9 cellular contexts compared by ENCODE assay signal in the genomic region with DNA sequence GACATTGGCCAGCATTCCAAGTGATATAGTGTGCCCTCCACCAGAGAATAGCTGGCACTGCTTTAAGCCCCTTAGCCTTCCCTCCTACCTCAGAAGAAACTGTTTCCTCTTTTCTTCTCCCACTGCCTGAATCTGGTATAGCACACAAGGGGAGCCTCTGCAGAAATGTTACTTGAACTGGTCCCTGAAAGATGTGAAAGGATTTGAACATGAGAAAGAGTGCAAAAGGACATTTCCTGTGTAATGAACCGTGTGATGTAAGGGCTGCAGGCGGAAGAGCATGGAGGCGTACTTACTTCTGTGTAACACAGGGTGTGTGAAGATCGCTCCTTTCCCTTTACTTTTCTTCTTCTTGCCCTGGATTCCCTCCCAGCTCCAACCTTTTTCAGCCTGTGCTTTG. TPM values are rescaled to one million over a fixed set of nuclear protein-coding genes. Genes with fewer than 3 reads are reported as not detected.
DNase-seq lines count a peak whose midpoint lies in the region; ATAC-seq and TF ChIP-seq lines count a peak whose summit lies in the region.
"Had no signal": no experiment of that assay in that cellular context is flagged by ENCODE, and none has a peak within 500 bp of the region (broad histone marks: within the 10 kb centered on the region; RNA-seq: fewer than 3 reads in every experiment).

No MANE protein-coding gene starts in this region.

- DNase-seq in GM23338 (ENCODE audit: low spot score) (no peak), naive B cell (no peak), NCI-H2171 treated with DMSO at 0.1 percent for 48 hours (lab: John Stamatoyannopoulos, UW) (no peak), gastrocnemius medialis (no peak)
- peak; percentile 43 for DNase-seq in activated CD8-positive, alpha-beta T cell treated with anti-CD3 and anti-CD28 coated beads for 36 hours
- no peak for DNase-seq in activated effector memory CD4-positive, alpha-beta T cell treated with anti-CD3 and anti-CD28 coated beads, Interleukin-2, amount 50 U/mL, for 16 hours

- TF ChIP-seq CTCF in GM23338 (conservative IDR thresholded peaks at IDR 0.05; ENCODE audit: low read depth in 2 of 2) = no peak
- TF ChIP-seq CTCF in activated CD8-positive, alpha-beta T cell treated with anti-CD3 and anti-CD28 coated beads for 36 hours (IDR thresholded peaks at IDR 0.05) = no peak
- TF ChIP-seq CTCF in gastrocnemius medialis (IDR thresholded peaks at IDR 0.05 in 4 of 5, conservative IDR thresholded peaks at IDR 0.05 in 1 of 5) = no peak

- H3K27ac ChIP-seq in GM23338 (ENCODE audit: low read depth) (no peak overlapping the region), gastrocnemius medialis (peak overlapping the region in 1 of 4 donors; percentile 15)
- H3K27ac ChIP-seq: VCaP had no signal

- H3K27me3 ChIP-seq in GM23338 (ENCODE audit: insufficient read depth) (no peaks in the 10 kb centered on the region), gastrocnemius medialis (no peaks in the 10 kb centered on the region)

- H3K36me3 Mint-ChIP-seq in GM23338 (ENCODE audit: low read depth) = no peaks in the 10 kb centered on the region
- peaks cover 4% of the 10 kb centered on the region for H3K36me3 Mint-ChIP-seq in activated CD8-positive, alpha-beta T cell treated with anti-CD3 and anti-CD28 coated beads for 36 hours (ENCODE audit: low read depth)
- no peaks in the 10 kb centered on the region for H3K36me3 Mint-ChIP-seq in naive B cell

- no peaks in the 10 kb centered on the region for H3K9me3 Mint-ChIP-seq in GM23338
- H3K9me3 Mint-ChIP-seq in activated CD8-positive, alpha-beta T cell treated with anti-CD3 and anti-CD28 coated beads for 36 hours = no peaks in the 10 kb centered on the region
- H3K9me3 Mint-ChIP-seq in naive B cell = no peaks in the 10 kb centered on the region

- H3K27ac Mint-ChIP-seq in GM23338 (no peak overlapping the region), naive B cell (peak overlapping the region in 4 of 6 donors; percentile 26 to 87 (median 72))
- H3K27ac Mint-ChIP-seq in activated CD8-positive, alpha-beta T cell treated with anti-CD3 and anti-CD28 coated beads for 36 hours = peak overlapping the region; percentile 75

- TF ChIP-seq POLR2A in gastrocnemius medialis (IDR thresholded peaks at IDR 0.05) = no peak

- intact Hi-C loops in activated CD8-positive, alpha-beta T cell treated with anti-CD3 and anti-CD28 coated beads for 36 hours (cut with micrococcal nuclease) = no loop called here
- intact Hi-C loops in gastrocnemius medialis (cut with DNase I; ENCODE audit: low total_unique reads) = no loop called here

- POLR2A ChIA-PET in activated CD8-positive, alpha-beta T cell treated with anti-CD3 and anti-CD28 coated beads for 36 hours (lab: Charles Lee) = interaction anchor here (1.2 kb wide), 1 partner anchor 8 kb away, joined by 3 read pairs; a partner anchor contains a TSS

- in situ Hi-C loops in gastrocnemius medialis (cut with MboI; ENCODE audit: low sequenced_read_pairs in 4 of 4) = no loop called here

- no peaks in the 10 kb centered on the region for H3F3A ChIP-seq in GM23338 (replicated peaks; ENCODE audit: low read depth)

- H4K20me1 ChIP-seq in GM23338 (replicated peaks; ENCODE audit: insufficient read depth) = peaks cover 39% of the 10 kb centered on the region

- H3K79me2 ChIP-seq in GM23338 (replicated peaks; ENCODE audit: insufficient read depth) = peaks cover 96% of the 10 kb centered on the region

- H3K27me3 Mint-ChIP-seq in GM23338 (ENCODE audit: insufficient read depth, low read depth, poor library complexity) = peaks cover 2% of the 10 kb centered on the region
- no peaks in the 10 kb centered on the region for H3K27me3 Mint-ChIP-seq in activated CD8-positive, alpha-beta T cell treated with anti-CD3 and anti-CD28 coated beads for 36 hours
- H3K27me3 Mint-ChIP-seq in naive B cell = no peaks in the 10 kb centered on the region

- H3K4me1 Mint-ChIP-seq in GM23338 = peaks cover 55% of the 10 kb centered on the region
- peaks cover 76% of the 10 kb centered on the region for H3K4me1 Mint-ChIP-seq in activated CD8-positive, alpha-beta T cell treated with anti-CD3 and anti-CD28 coated beads for 36 hours (ENCODE audit: low read depth)
- peaks cover 72 to 86% (median 73%) of the 10 kb centered on the region in 3 donors for H3K4me1 Mint-ChIP-seq in naive B cell

- H3K36me3 ChIP-seq in GM23338 (ENCODE audit: insufficient read depth) (no peaks in the 10 kb centered on the region), gastrocnemius medialis (no peaks in the 10 kb centered on the region)

- H2AFZ ChIP-seq in GM23338 = no peak overlapping the region

- ATAC-seq in GM23338 (peak; percentile 49), naive B cell (ENCODE audit: low read depth in 2 of 2) (peak; percentile 75 to 77), gastrocnemius medialis (no peak), GM21447 (IDR thresholded peaks at IDR 0.05; ENCODE audit: unreplicated experiment) (no peak)
- peak; percentile 75 for ATAC-seq in activated CD8-positive, alpha-beta T cell treated with anti-CD3 and anti-CD28 coated beads for 36 hours

- no peaks in the 10 kb centered on the region for H3K9me3 ChIP-seq in gastrocnemius medialis

- H3K4me3 ChIP-seq in GM08714 (ENCODE audit: low read length) (peak overlapping the region; percentile 41; the same call in 1 of the 2 replicates), GM23338 (no peak overlapping the region), gastrocnemius medialis (no peak overlapping the region)

- no peak overlapping the region for H3K4me2 ChIP-seq in GM23338

- H3K4me3 Mint-ChIP-seq in GM23338 (no peak overlapping the region), naive B cell (peak overlapping the region in 6 of 8 donors; percentile 1 to 58 (median 22))
- peak overlapping the region; percentile 62 for H3K4me3 Mint-ChIP-seq in activated CD8-positive, alpha-beta T cell treated with anti-CD3 and anti-CD28 coated beads for 36 hours

- CTCF ChIA-PET in activated CD8-positive, alpha-beta T cell treated with anti-CD3 and anti-CD28 coated beads for 36 hours (lab: Charles Lee) = interaction anchor here (1.2 kb wide), 1 partner anchor 15 kb away, joined by 3 read pairs; no protein-coding TSS in a partner anchor

- H3K9me2 ChIP-seq in GM23338 (ENCODE audit: insufficient read depth) = no peaks in the 10 kb centered on the region

- H3K4me1 ChIP-seq in GM23338 (ENCODE audit: insufficient read depth) (peaks cover 45% of the 10 kb centered on the region), gastrocnemius medialis (peaks cover 18 to 28% of the 10 kb centered on the region in 2 donors)

TF ChIP-seq in GM23338, 12 proteins besides CTCF, POLR2A, EP300 and RAD21 (continues in another document):
- TF ChIP-seq STAT1 (IDR thresholded peaks at IDR 0.05; ENCODE audit: unreplicated experiment) = no peak
- no peak for TF ChIP-seq EZH2 (IDR thresholded peaks at IDR 0.05; ENCODE audit: low read depth, unreplicated experiment)
- TF ChIP-seq ZNF331 (CRISPR knock-in tag; IDR thresholded peaks at IDR 0.05; ENCODE audit: low read depth) = no peak
- TF ChIP-seq CREB1 (CRISPR knock-in tag; IDR thresholded peaks at IDR 0.05; ENCODE audit: low read depth) = no peak
- TF ChIP-seq EZH2phosphoT487 (IDR thresholded peaks at IDR 0.05; ENCODE audit: unreplicated experiment) = no peak
- TF ChIP-seq, protein P1, sequence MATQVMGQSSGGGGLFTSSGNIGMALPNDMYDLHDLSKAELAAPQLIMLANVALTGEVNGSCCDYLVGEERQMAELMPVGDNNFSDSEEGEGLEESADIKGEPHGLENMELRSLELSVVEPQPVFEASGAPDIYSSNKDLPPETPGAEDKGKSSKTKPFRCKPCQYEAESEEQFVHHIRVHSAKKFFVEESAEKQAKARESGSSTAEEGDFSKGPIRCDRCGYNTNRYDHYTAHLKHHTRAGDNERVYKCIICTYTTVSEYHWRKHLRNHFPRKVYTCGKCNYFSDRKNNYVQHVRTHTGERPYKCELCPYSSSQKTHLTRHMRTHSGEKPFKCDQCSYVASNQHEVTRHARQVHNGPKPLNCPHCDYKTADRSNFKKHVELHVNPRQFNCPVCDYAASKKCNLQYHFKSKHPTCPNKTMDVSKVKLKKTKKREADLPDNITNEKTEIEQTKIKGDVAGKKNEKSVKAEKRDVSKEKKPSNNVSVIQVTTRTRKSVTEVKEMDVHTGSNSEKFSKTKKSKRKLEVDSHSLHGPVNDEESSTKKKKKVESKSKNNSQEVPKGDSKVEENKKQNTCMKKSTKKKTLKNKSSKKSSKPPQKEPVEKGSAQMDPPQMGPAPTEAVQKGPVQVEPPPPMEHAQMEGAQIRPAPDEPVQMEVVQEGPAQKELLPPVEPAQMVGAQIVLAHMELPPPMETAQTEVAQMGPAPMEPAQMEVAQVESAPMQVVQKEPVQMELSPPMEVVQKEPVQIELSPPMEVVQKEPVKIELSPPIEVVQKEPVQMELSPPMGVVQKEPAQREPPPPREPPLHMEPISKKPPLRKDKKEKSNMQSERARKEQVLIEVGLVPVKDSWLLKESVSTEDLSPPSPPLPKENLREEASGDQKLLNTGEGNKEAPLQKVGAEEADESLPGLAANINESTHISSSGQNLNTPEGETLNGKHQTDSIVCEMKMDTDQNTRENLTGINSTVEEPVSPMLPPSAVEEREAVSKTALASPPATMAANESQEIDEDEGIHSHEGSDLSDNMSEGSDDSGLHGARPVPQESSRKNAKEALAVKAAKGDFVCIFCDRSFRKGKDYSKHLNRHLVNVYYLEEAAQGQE (IDR thresholded peaks at IDR 0.05; ENCODE audit: unreplicated experiment) = no peak

RNA-seq across cellular contexts. Expression of a gene that starts 8.3 kb away (rescaled TPM):
- total RNA-seq in GM23338 (2014; rRNA removed; shearing (Covaris generic)) = 22.1 and 26.1 TPM in 2 replicates
- polyA plus RNA-seq in GM23338 (2016; fragmentation: Nextera tagmentation; extraction: Ambion mirVana) (23.4 and 29.9 TPM in 2 replicates), naive B cell (ENCODE audit: low read depth in 6 of 6) (10 to 100 TPM; 19.3 to 30.3 (median 25.2) TPM)
- 10 to 100 TPM; 53.6 to 59.2 TPM for total RNA-seq in activated CD8-positive, alpha-beta T cell treated with anti-CD3 and anti-CD28 coated beads for 36 hours
- 1 to 10 TPM; 6.2 to 9.2 (median 6.7) TPM for total RNA-seq in gastrocnemius medialis

Comparison
In these comparisons a context has a peak if more than half of its experiments do, and no peak if none do; other contexts are left out.
1. ATAC-seq: peak in GM23338 (single experiment), activated CD8-positive, alpha-beta T cell treated with anti-CD3 and anti-CD28 coated beads for 36 hours (single experiment) and naive B cell (2 of 2); none in gastrocnemius medialis (0 of 2) and GM21447 (single experiment).